Comparison of ENCODE assay signal across 19 cellular contexts in the genomic region with DNA sequence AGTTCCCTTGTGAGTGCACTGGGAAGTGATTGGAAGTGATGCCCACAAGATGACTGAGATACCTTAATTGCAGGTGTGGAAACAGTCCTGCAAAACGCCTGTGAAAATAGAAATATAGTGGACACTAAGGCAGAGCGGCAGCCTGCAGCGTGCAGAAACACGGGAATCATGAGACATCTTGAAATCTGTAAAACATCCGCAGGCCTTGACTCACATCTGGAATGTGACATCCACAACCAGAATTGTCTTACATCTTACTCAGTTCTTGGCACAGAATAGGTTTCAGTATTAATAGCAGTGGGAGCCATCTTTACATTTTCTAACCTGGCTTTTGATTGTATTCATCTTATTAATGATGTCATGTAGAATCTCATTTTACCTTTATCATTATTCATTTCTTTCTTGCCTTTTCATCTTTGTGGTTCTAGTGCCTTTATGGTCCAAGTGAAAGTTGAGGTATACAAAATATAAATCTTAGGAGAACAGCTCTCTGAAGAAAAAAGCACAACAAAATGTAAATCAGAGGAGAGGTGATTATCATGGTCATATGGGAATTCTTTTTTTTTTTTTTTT. TPM values are rescaled to one million over a fixed set of nuclear protein-coding genes. Genes with fewer than 3 reads are reported as not detected.
DNase-seq lines count a peak whose midpoint lies in the region; ATAC-seq, FAIRE-seq and TF ChIP-seq lines count a peak whose summit lies in the region.
"Had no signal": no experiment of that assay in that cellular context is flagged by ENCODE, and none has a peak within 500 bp of the region (broad histone marks: within the 10 kb centered on the region; RNA-seq: fewer than 3 reads in every experiment).

No MANE protein-coding gene starts in this region.

- no peak overlapping the region for H3K27ac ChIP-seq in HepG2 (ENCODE audit: extremely low read length, insufficient read depth, low read length)
- no peak overlapping the region for H3K27ac ChIP-seq in right lobe of liver
- H3K27ac ChIP-seq in CD8-positive, alpha-beta memory T cell (ENCODE audit: low read depth, low read length) = no peak overlapping the region
- H3K27ac ChIP-seq: body of pancreas, coronary artery, tibial nerve had no signal

- no peak for FAIRE-seq in HepG2 (lab: Jason Lieb, UNC)
- FAIRE-seq: GM12892, RCC 7860 had no signal

- no peaks in the 10 kb centered on the region for H3K9me3 Mint-ChIP-seq in HFFc6
- peaks cover 0 to 9% (median 7%) of the 10 kb centered on the region in 5 donors for H3K9me3 Mint-ChIP-seq in CD8-positive, alpha-beta memory T cell

- TF ChIP-seq EP300 in HepG2 (IDR thresholded peaks at IDR 0.05; ENCODE audit: low read depth in 2 of 2, low read length in 2 of 2) (no peak), HepG2 (CRISPR knock-in tag; IDR thresholded peaks at IDR 0.05; ENCODE audit: borderline replicate concordance) (no peak)

- TF ChIP-seq POLR2A in HepG2 (IDR thresholded peaks at IDR 0.05; ENCODE audit: insufficient read depth in 1 of 2, low read depth in 2 of 2, low read length in 2 of 2) (no peak), right lobe of liver (IDR thresholded peaks at IDR 0.05) (no peak)

- H3K79me2 ChIP-seq in HepG2 (ENCODE audit: insufficient read depth, low read length) = peaks cover 65% of the 10 kb centered on the region

- TF ChIP-seq RAD21 in HepG2 (CRISPR knock-in tag; IDR thresholded peaks at IDR 0.05) = no peak

- in situ Hi-C loops in HepG2 (cut with HindIII; ENCODE audit: extremely low pct_ligation_motif_present, low pct_unique_long_range_greater_than_20kb) = no loop called here

- peaks cover 5% of the 10 kb centered on the region; the same call in 1 of the 2 replicates for H3K4me1 ChIP-seq in HepG2 (ENCODE audit: insufficient read depth, low read length)
- no peaks in the 10 kb centered on the region for H3K4me1 ChIP-seq in right lobe of liver
- H3K4me1 ChIP-seq in CD8-positive, alpha-beta memory T cell (ENCODE audit: insufficient read depth, low read length) = peaks cover 19% of the 10 kb centered on the region
- H3K4me1 ChIP-seq: body of pancreas had no signal

- H3K9me3 ChIP-seq in HepG2 (ENCODE audit: low read length) (no peaks in the 10 kb centered on the region), right lobe of liver (no peaks in the 10 kb centered on the region)
- H3K9me3 ChIP-seq in CD8-positive, alpha-beta memory T cell (ENCODE audit: low read length) = no peaks in the 10 kb centered on the region
- H3K9me3 ChIP-seq: body of pancreas had no signal

- POLR2A ChIA-PET in HepG2 (lab: Yijun Ruan, JAX) = interaction anchor here (1.2 kb wide), 1 partner anchor 9 kb away, joined by 3 read pairs; no protein-coding TSS in a partner anchor
- POLR2A ChIA-PET in CD8-positive, alpha-beta memory T cell (lab: Charles Lee) = no interaction called here

- ATAC-seq in HepG2 = no peak
- no peak for ATAC-seq in right lobe of liver
- ATAC-seq: body of pancreas; stimulated activated memory B cell treated with anti-CD40 and anti-IgM and Interleukin-4, amounts not matched to agents 10 μg/mL and 1 μg/mL and 100 μg/mL, for 72 hours had no signal

- H3K36me3 ChIP-seq in HepG2 (replicated peaks in 1 of 2; ENCODE audit: control insufficient read depth in 1 of 2, insufficient read depth in 2 of 2, low read length in 2 of 2) (no peaks in the 10 kb centered on the region), right lobe of liver (no peaks in the 10 kb centered on the region)
- no peaks in the 10 kb centered on the region for H3K36me3 ChIP-seq in CD8-positive, alpha-beta memory T cell (ENCODE audit: insufficient read depth, low read length)
- H3K36me3 ChIP-seq: tibial nerve had no signal

- no peak overlapping the region for H2AFZ ChIP-seq in HepG2 (ENCODE audit: low read length)

- H3K4me3 Mint-ChIP-seq in HFFc6 = peak overlapping the region; percentile 61
- peak overlapping the region in 2 of 7 donors; percentile 3 to 11 for H3K4me3 Mint-ChIP-seq in CD8-positive, alpha-beta memory T cell
- H3K4me3 Mint-ChIP-seq: activated naive CD4-positive, alpha-beta T cell treated with anti-CD3 and anti-CD28 coated beads, Interleukin-2, amount 50 U/mL, for 24 hours; stimulated activated memory B cell treated with anti-CD40 and anti-IgM and Interleukin-4, amounts not matched to agents 10 μg/mL and 1 μg/mL and 100 μg/mL, for 72 hours had no signal

- H3K27me3 Mint-ChIP-seq in HFFc6 (ENCODE audit: insufficient read depth) = no peaks in the 10 kb centered on the region
- H3K27me3 Mint-ChIP-seq in CD8-positive, alpha-beta memory T cell = no peaks in the 10 kb centered on the region
- H3K27me3 Mint-ChIP-seq: activated naive CD4-positive, alpha-beta T cell treated with anti-CD3 and anti-CD28 coated beads, Interleukin-2, amount 50 U/mL, for 24 hours; stimulated activated memory B cell treated with anti-CD40 and anti-IgM and Interleukin-4, amounts not matched to agents 10 μg/mL and 1 μg/mL and 100 μg/mL, for 72 hours had no signal

- WGBS in HepG2 (ENCODE audit: low lambda C conversion rate) = 96% methylated on average over 5 of the region's 5 CpGs
- 78% methylated on average over 2 of the region's 5 CpGs for WGBS in right lobe of liver (ENCODE audit: insufficient coverage, low coverage, low lambda C conversion rate, missing lambda C conversion rate)

- H3K4me3 ChIP-seq in HepG2 (replicated peaks in 1 of 3; ENCODE audit: insufficient read depth in 1 of 3, low read depth in 2 of 3, low read length in 3 of 3) (no peak overlapping the region), right lobe of liver (no peak overlapping the region), fibroblast of mammary gland (ENCODE audit: control insufficient read depth, low read depth, low read length) (no peak overlapping the region)
- H3K4me3 ChIP-seq in CD8-positive, alpha-beta memory T cell (ENCODE audit: low read length) = no peak overlapping the region
- H3K4me3 ChIP-seq: body of pancreas, coronary artery, tibial nerve had no signal

- no peak for TF ChIP-seq CTCF in HepG2 (CRISPR knock-in tag; IDR thresholded peaks at IDR 0.05)
- TF ChIP-seq CTCF in right lobe of liver (IDR thresholded peaks at IDR 0.05) = no peak
- TF ChIP-seq CTCF in HFFc6 (IDR thresholded peaks at IDR 0.05) = no peak
- TF ChIP-seq CTCF in fibroblast of mammary gland (conservative IDR thresholded peaks at IDR 0.05; ENCODE audit: control insufficient read depth, insufficient read depth, low read depth, low read length) = no peak

- peaks cover 5% of the 10 kb centered on the region; the same call in 1 of the 2 replicates for H4K20me1 ChIP-seq in HepG2 (ENCODE audit: insufficient read depth, low read length)

- peak overlapping the region; percentile 76 for H3K27ac Mint-ChIP-seq in HFFc6
- peak overlapping the region in 2 of 8 donors; percentile 11 to 25 for H3K27ac Mint-ChIP-seq in CD8-positive, alpha-beta memory T cell
- H3K27ac Mint-ChIP-seq: activated naive CD4-positive, alpha-beta T cell treated with anti-CD3 and anti-CD28 coated beads, Interleukin-2, amount 50 U/mL, for 24 hours; stimulated activated memory B cell treated with anti-CD40 and anti-IgM and Interleukin-4, amounts not matched to agents 10 μg/mL and 1 μg/mL and 100 μg/mL, for 72 hours had no signal

- H3K4me2 ChIP-seq in HepG2 (ENCODE audit: low read depth, low read length) = no peak overlapping the region

- BruUV-seq in HepG2 (replicated peaks; lab: Mats Ljungman, UMichigan) = no TSS peak

- no peak overlapping the region for H3K9ac ChIP-seq in HepG2 (ENCODE audit: insufficient read depth, low read depth, low read length)

- no peak for DNase-seq in HepG2 (ENCODE audit: low spot score)
- DNase-seq in right lobe of liver = no peak
- DNase-seq in HFFc6 = peak; percentile 84
- peak; percentile 93 for DNase-seq in fibroblast of mammary gland (ENCODE audit: low read depth)
- no peak for DNase-seq in NK-92 treated with Interleukin-12 subunit alpha and Interleukin-12 subunit beta, amount 100 ng/mL, for 24 hours (lab: John Stamatoyannopoulos, UW)
- no peak for DNase-seq in CD8-positive, alpha-beta memory T cell
- DNase-seq in NCI-H82 treated with DMSO at 0.1 percent for 48 hours (lab: John Stamatoyannopoulos, UW; ENCODE audit: unreplicated experiment) = no peak
- no peak for DNase-seq in NCI-H2196 (lab: John Stamatoyannopoulos, UW; ENCODE audit: unreplicated experiment)
- DNase-seq: body of pancreas, COR-L47, NCI-H1436 treated with DMSO at 0.1 percent for 48 hours, NCI-H2227 treated with DMSO at 0.1 percent for 48 hours, T1000 had no signal

- intact Hi-C loops in HepG2 (cut with micrococcal nuclease; ENCODE audit: unreplicated experiment) (no loop called here), right lobe of liver (cut with DNase I) (no loop called here)

- no peaks in the 10 kb centered on the region for H3K36me3 Mint-ChIP-seq in HFFc6 (ENCODE audit: low read depth)
- peaks cover 6 to 10% (median 7%) of the 10 kb centered on the region in 3 donors for H3K36me3 Mint-ChIP-seq in CD8-positive, alpha-beta memory T cell

- CTCF ChIA-PET in HepG2 (lab: Yijun Ruan, JAX; ENCODE audit: low intra/inter-chr PET ratio, low total read pairs) = no interaction called here
- CTCF ChIA-PET in CD8-positive, alpha-beta memory T cell (lab: Charles Lee) = interaction anchor here (1.1 kb wide), 1 partner anchor 115 kb away, joined by 3 read pairs; no protein-coding TSS in a partner anchor

- H3K27me3 ChIP-seq in HepG2 (ENCODE audit: control insufficient read depth in 1 of 2, insufficient read depth in 2 of 2, low read length in 2 of 2) = no peaks in the 10 kb centered on the region
- no peaks in the 10 kb centered on the region for H3K27me3 ChIP-seq in right lobe of liver
- no peaks in the 10 kb centered on the region for H3K27me3 ChIP-seq in CD8-positive, alpha-beta memory T cell (ENCODE audit: insufficient read depth, low read length, poor library complexity, severe bottlenecking)
- H3K27me3 ChIP-seq: body of pancreas, tibial nerve had no signal

- peaks cover 51% of the 10 kb centered on the region for H3K4me1 Mint-ChIP-seq in HFFc6 (ENCODE audit: low read depth)
- peaks cover 47 to 82% (median 79%) of the 10 kb centered on the region in 3 donors for H3K4me1 Mint-ChIP-seq in CD8-positive, alpha-beta memory T cell

RNA-seq across cellular contexts. Expression of a gene that starts 44.6 kb away (rescaled TPM):
- total RNA-seq in HepG2 (2016; rRNA removed; fragmentation: Illumina TruSeq; extraction: Trizol) (52.8 and 105 TPM in 2 replicates), right lobe of liver (10 to 100 TPM in 5 of 6 experiments, 1 to 10 TPM in 1; 5.0 to 16.1 (median 13.1) TPM)
- total RNA-seq in HepG2 (2016; cell fraction: cytosol; rRNA removed; fragmentation: Illumina TruSeq; extraction: Trizol; ENCODE audit: low read depth) = 1,210 and 1,368 TPM in 2 replicates
- 56.4 and 106 TPM in 2 replicates for total RNA-seq in HepG2 (2016; cell fraction: insoluble cytoplasmic fraction; rRNA removed; fragmentation: Illumina TruSeq; extraction: Trizol)
- total RNA-seq in HepG2 (2016; cell fraction: membrane; rRNA removed; fragmentation: Illumina TruSeq; extraction: Trizol) = 414 and 455 TPM in 2 replicates
- 38.9 and 41.7 TPM in 2 replicates for total RNA-seq in HepG2 (2016; cell fraction: nucleus; rRNA removed; fragmentation: Illumina TruSeq; extraction: Trizol)
- 22.8 and 23.6 TPM in 2 replicates for polyA plus RNA-seq in HepG2 (2011; rRNA removed)
- 14.1 and 17.2 TPM in 2 replicates for polyA plus RNA-seq in HepG2 (2011; cell fraction: cytosol; rRNA removed)
- 16.4 and 18.2 TPM in 2 replicates for polyA plus RNA-seq in HepG2 (2011; cell fraction: nucleus; rRNA removed)
- 14.2 and 14.9 TPM in 2 replicates for polyA plus RNA-seq in HepG2 (2012)
- polyA plus RNA-seq in HepG2 (2016; cell fraction: cytosol; fragmentation: Illumina TruSeq; extraction: Trizol; ENCODE audit: low read depth) = 3.8 and 5.1 TPM in 2 replicates
- 16.2 and 19.7 TPM in 2 replicates for polyA plus RNA-seq in HepG2 (2016; cell fraction: insoluble cytoplasmic fraction; fragmentation: Illumina TruSeq; extraction: Trizol; ENCODE audit: low read depth)
- 9.3 and 9.9 TPM in 2 replicates for polyA plus RNA-seq in HepG2 (2016; cell fraction: membrane; fragmentation: Illumina TruSeq; extraction: Trizol; ENCODE audit: low read depth)
- polyA plus RNA-seq in HepG2 (2016; cell fraction: nucleus; fragmentation: Illumina TruSeq; extraction: Trizol; ENCODE audit: insufficient read depth, low read depth) = 16.1 and 21.7 TPM in 2 replicates
- 28.9 and 29.6 TPM in 2 replicates for polyA minus RNA-seq in HepG2 (2011; rRNA and poly(A)+ RNA removed; ENCODE audit: low replicate concordance)
- polyA minus RNA-seq in HepG2 (2011; cell fraction: cytosol; rRNA and poly(A)+ RNA removed) = 59.2 and 78.5 TPM in 2 replicates
- polyA minus RNA-seq in HepG2 (2011; cell fraction: nucleus; rRNA and poly(A)+ RNA removed) = 26.9 and 40.7 TPM in 2 replicates
- total RNA-seq in HFFc6 (2021; fragmentation: NEBNext Ultra II Directional; extraction: Animal tissue kit (Norgen Biotek cat#: 25700)) = 10 to 100 TPM; 28.4 to 34.8 (median 33.8) TPM
- total RNA-seq in CD8-positive, alpha-beta memory T cell = 10 to 100 TPM; 31.7 to 32.2 TPM
- 7.5 TPM for polyA plus RNA-seq in CD8-positive, alpha-beta memory T cell

Comparison
In these comparisons a context has a peak if more than half of its experiments do, and no peak if none do; other contexts are left out.
1. DNase-seq: peak in HFFc6 (single experiment) and fibroblast of mammary gland (single experiment); none in HepG2 (single experiment), right lobe of liver (0 of 3), NK-92 treated with Interleukin-12 subunit alpha and Interleukin-12 subunit beta, amount 100 ng/mL, for 24 hours (single experiment), CD8-positive, alpha-beta memory T cell (0 of 5), NCI-H82 treated with DMSO at 0.1 percent for 48 hours (single experiment) and NCI-H2196 (single experiment).